In the genomic region with DNA sequence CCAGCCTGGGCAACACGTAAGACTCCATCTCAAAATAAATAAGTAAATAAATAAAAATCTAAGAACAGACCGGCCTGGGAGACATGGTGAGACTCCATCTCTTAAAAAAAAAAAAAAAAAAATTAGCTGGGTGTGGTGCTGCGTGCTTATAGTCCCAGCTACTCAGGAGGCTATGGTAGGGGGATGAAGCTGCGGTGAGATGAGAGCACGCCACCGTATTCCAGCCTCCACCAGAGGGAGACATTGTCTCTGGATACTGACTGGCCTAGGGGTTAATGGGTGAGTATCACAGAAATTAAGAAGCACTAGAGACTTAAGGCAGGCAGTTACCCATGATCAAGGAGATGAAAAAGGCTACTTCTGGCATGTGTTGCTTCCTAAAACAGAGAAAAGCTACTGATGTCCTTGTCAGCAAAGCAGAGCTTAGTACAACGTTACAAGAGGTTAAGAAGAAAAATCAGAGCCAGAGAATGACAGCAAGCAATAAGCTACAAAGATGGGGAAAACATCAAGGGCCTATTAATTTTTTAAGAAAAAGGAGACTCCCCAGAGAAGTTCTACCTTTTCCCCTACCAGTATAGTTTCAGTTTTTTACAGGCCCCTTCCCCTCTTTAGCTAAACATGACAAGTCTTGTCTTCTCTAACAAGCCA, we compare ENCODE assay signal across 8 cellular contexts. TPM values are rescaled to one million over a fixed set of nuclear protein-coding genes. Genes with fewer than 3 reads are reported as not detected.
DNase-seq lines count a peak whose midpoint lies in the region; ATAC-seq lines count a peak whose summit lies in the region.

No MANE protein-coding gene starts in this region.

- ATAC-seq in HG02885 (IDR thresholded peaks at IDR 0.05; ENCODE audit: poor library complexity, unreplicated experiment) = peak; percentile 49
- peak; percentile 98 for ATAC-seq in left lobe of liver
- ATAC-seq in HG03175 (IDR thresholded peaks at IDR 0.05; ENCODE audit: unreplicated experiment) = no peak

- DNase-seq in ELF-1 (ENCODE audit: low read depth, low spot score) (peak; percentile 85), NCI-H2227 treated with DMSO at 0.1 percent for 48 hours (lab: John Stamatoyannopoulos, UW) (peak; percentile 52), cerebellum (ENCODE audit: low spot score) (peak; percentile 80), left lobe of liver (ENCODE audit: low spot score) (peak; percentile 59)
- peak; percentile 53 for DNase-seq in activated CD4-positive, CD25-positive, alpha-beta regulatory T cell treated with anti-CD3 and anti-CD28 coated beads, Interleukin-2, amount 50 U/mL, for 72 hours
- peak; percentile 36 to 49 (median 43) for DNase-seq in stimulated activated CD4-positive, alpha-beta T cell treated with anti-CD3 and anti-CD28 coated beads, TNF-alpha, amount 100 ng/mL, for 1 hour (ENCODE audit: low read depth in 3 of 3, low spot score in 1 of 3)

RNA-seq across cellular contexts. Expression of a gene that starts 8.6 kb away (rescaled TPM):
- total RNA-seq in cerebellum (102 TPM), left lobe of liver (20.9 TPM)
